ENCODE assay signal across 11 cellular contexts in the genomic region with DNA sequence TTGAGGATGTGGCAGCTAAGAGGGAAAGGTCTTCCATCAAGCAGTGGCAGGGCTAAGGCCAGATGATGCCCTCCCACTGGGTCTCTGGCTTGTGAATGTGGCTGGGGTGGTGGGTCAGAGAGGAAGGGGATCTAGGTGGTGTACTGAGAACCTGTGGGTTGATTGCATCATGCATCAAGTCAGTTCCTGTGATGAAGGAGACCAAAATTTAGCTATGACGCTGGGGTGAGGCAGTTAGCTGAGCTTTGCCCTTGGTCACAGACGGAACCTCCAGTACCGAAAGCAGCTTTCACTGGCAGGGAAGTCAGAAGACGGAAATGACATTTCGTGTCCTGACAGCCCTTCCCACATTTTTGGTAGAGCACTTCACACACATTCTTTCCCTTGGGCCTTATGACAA. TPM values are rescaled to one million over a fixed set of nuclear protein-coding genes. Genes with fewer than 3 reads are reported as not detected.
DNase-seq lines count a peak whose midpoint lies in the region; ATAC-seq and TF ChIP-seq lines count a peak whose summit lies in the region.
"Had no signal": no experiment of that assay in that cellular context is flagged by ENCODE, and none has a peak within 500 bp of the region (broad histone marks: within the 10 kb centered on the region; RNA-seq: fewer than 3 reads in every experiment).

No MANE protein-coding gene starts in this region.

- no peaks in the 10 kb centered on the region for H3K9me3 ChIP-seq in stomach
- no peaks in the 10 kb centered on the region for H3K9me3 ChIP-seq in effector memory CD4-positive, alpha-beta T cell (ENCODE audit: control insufficient read depth, low read length)

- H3K27ac ChIP-seq in layer of hippocampus (ENCODE audit: low read depth, low read length): peak overlapping the region; percentile 60
- H3K27ac ChIP-seq in stomach: peak overlapping the region; percentile 2 to 80 (median 66)
- H3K27ac ChIP-seq in effector memory CD4-positive, alpha-beta T cell (ENCODE audit: insufficient read depth, low read length, poor library complexity, severe bottlenecking): no peak overlapping the region
- H3K27ac ChIP-seq: cardiac muscle cell, WERI-Rb-1 had no signal

- H3K36me3 ChIP-seq in stomach: peaks cover 4 to 39% (median 31%) of the 10 kb centered on the region in 4 donors
- H3K36me3 ChIP-seq in effector memory CD4-positive, alpha-beta T cell (ENCODE audit: control insufficient read depth, insufficient read depth, low read length): peaks cover 21% of the 10 kb centered on the region
- H3K36me3 ChIP-seq: cardiac muscle cell had no signal

- no peak overlapping the region for H3K4me3 Mint-ChIP-seq in activated naive CD8-positive, alpha-beta T cell treated with anti-CD3 and anti-CD28 coated beads for 36 hours
- H3K4me3 Mint-ChIP-seq in HFFc6: no peak overlapping the region

- H3K4me1 ChIP-seq in stomach: peaks cover 15 to 60% (median 30%) of the 10 kb centered on the region in 4 donors
- H3K4me1 ChIP-seq in effector memory CD4-positive, alpha-beta T cell (ENCODE audit: control insufficient read depth, insufficient read depth, low read length, poor library complexity, severe bottlenecking): no peaks in the 10 kb centered on the region

- no peaks in the 10 kb centered on the region for H3K9me3 Mint-ChIP-seq in activated naive CD8-positive, alpha-beta T cell treated with anti-CD3 and anti-CD28 coated beads for 36 hours
- no peaks in the 10 kb centered on the region for H3K9me3 Mint-ChIP-seq in HFFc6

- TF ChIP-seq CTCF in stomach (IDR thresholded peaks at IDR 0.05) (no peak), HFFc6 (IDR thresholded peaks at IDR 0.05) (no peak)

- TF ChIP-seq POLR2A in stomach (IDR thresholded peaks at IDR 0.05): no peak

- WGBS in stomach, 5 donors: 85 to 94% (median 89%) methylated on average over 5 of the region's 5 CpGs

- H3K4me3 ChIP-seq in stomach: no peak overlapping the region
- no peak overlapping the region for H3K4me3 ChIP-seq in effector memory CD4-positive, alpha-beta T cell (ENCODE audit: insufficient read depth, low read depth, low read length, poor library complexity, severe bottlenecking)
- H3K4me3 ChIP-seq: cardiac muscle cell had no signal

- H3K27me3 ChIP-seq in layer of hippocampus (ENCODE audit: control insufficient read depth, insufficient read depth, low read length) (no peaks in the 10 kb centered on the region), stomach (no peaks in the 10 kb centered on the region)
- H3K27me3 ChIP-seq in effector memory CD4-positive, alpha-beta T cell (replicated peaks; ENCODE audit: control insufficient read depth, insufficient read depth, low read length, poor library complexity, severe bottlenecking): no peaks in the 10 kb centered on the region
- H3K27me3 ChIP-seq: cardiac muscle cell had no signal

- no peaks in the 10 kb centered on the region for H3K27me3 Mint-ChIP-seq in activated naive CD8-positive, alpha-beta T cell treated with anti-CD3 and anti-CD28 coated beads for 36 hours
- peaks cover 5% of the 10 kb centered on the region for H3K27me3 Mint-ChIP-seq in HFFc6 (ENCODE audit: insufficient read depth)

- peak overlapping the region; percentile 74 for H3K27ac Mint-ChIP-seq in activated naive CD8-positive, alpha-beta T cell treated with anti-CD3 and anti-CD28 coated beads for 36 hours
- H3K27ac Mint-ChIP-seq in HFFc6: no peak overlapping the region; the same call in 1 of the 2 replicates

- TF ChIP-seq EP300 in stomach (IDR thresholded peaks at IDR 0.05): no peak

- DNase-seq in NOMO-1 (lab: John Stamatoyannopoulos, UW; ENCODE audit: unreplicated experiment in 2 of 2): peak; percentile 36 to 76
- DNase-seq in activated naive CD8-positive, alpha-beta T cell treated with anti-CD3 and anti-CD28 coated beads for 36 hours: no peak
- DNase-seq in stomach: no peak
- DNase-seq in effector memory CD4-positive, alpha-beta T cell: no peak
- no peak for DNase-seq in HFFc6
- DNase-seq in NCI-H510A treated with DMSO at 0.1 percent for 48 hours (lab: John Stamatoyannopoulos, UW): no peak
- DNase-seq: NCI-H1048, WERI-Rb-1 had no signal

- peaks cover 7% of the 10 kb centered on the region for H3K4me1 Mint-ChIP-seq in activated naive CD8-positive, alpha-beta T cell treated with anti-CD3 and anti-CD28 coated beads for 36 hours
- H3K4me1 Mint-ChIP-seq in HFFc6 (ENCODE audit: low read depth): peaks cover 41% of the 10 kb centered on the region

- intact Hi-C loops in stomach (cut with DNase I; ENCODE audit: low total_unique reads): loop anchor here (5.0 kb wide), 1 partner anchor 342 kb away; no protein-coding TSS in a partner anchor

- peaks cover 1% of the 10 kb centered on the region for H3K36me3 Mint-ChIP-seq in activated naive CD8-positive, alpha-beta T cell treated with anti-CD3 and anti-CD28 coated beads for 36 hours
- H3K36me3 Mint-ChIP-seq in HFFc6 (ENCODE audit: low read depth): peaks cover 23% of the 10 kb centered on the region

- ATAC-seq in HG02840 (IDR thresholded peaks at IDR 0.05; ENCODE audit: low FRiP score, unreplicated experiment): no peak

RNA-seq across cellular contexts. Expression of a gene that starts 20.7 kb away (rescaled TPM):
- total RNA-seq in activated naive CD8-positive, alpha-beta T cell treated with anti-CD3 and anti-CD28 coated beads for 36 hours: 10 to 100 TPM; 41.2 to 45.7 TPM
- total RNA-seq in stomach: 100 to 1,000 TPM in 1 of 5 donors, 10 to 100 TPM in 4; 13.0 to 266 (median 40.3) TPM
- polyA plus RNA-seq in stomach: 10 to 100 TPM; 15.4 to 67.0 (median 30.4) TPM
- 1 to 10 TPM; 5.4 to 9.5 (median 7.6) TPM for total RNA-seq in HFFc6 (2021; fragmentation: NEBNext Ultra II Directional; extraction: Animal tissue kit (Norgen Biotek cat#: 25700))

RNA-seq across cellular contexts. Expression of a gene that starts 41.1 kb away (rescaled TPM):
- 1 to 10 TPM; 6.2 to 6.4 TPM for total RNA-seq in activated naive CD8-positive, alpha-beta T cell treated with anti-CD3 and anti-CD28 coated beads for 36 hours
- total RNA-seq in stomach: 100 to 1,000 TPM; 125 to 895 (median 321) TPM
- 100 to 1,000 TPM; 310 to 950 (median 759) TPM for polyA plus RNA-seq in stomach
- total RNA-seq in HFFc6 (2021; fragmentation: NEBNext Ultra II Directional; extraction: Animal tissue kit (Norgen Biotek cat#: 25700)): 10 to 100 TPM; 10.8 to 16.9 (median 15.8) TPM

Comparison
In these comparisons a context has a peak if more than half of its experiments do, and no peak if none do; other contexts are left out.
1. DNase-seq: peak in NOMO-1 (2 of 2); none in activated naive CD8-positive, alpha-beta T cell treated with anti-CD3 and anti-CD28 coated beads for 36 hours (single experiment), stomach (single experiment), effector memory CD4-positive, alpha-beta T cell (0 of 3), HFFc6 (single experiment) and NCI-H510A treated with DMSO at 0.1 percent for 48 hours (single experiment).
2. RNA of a gene that starts 41.1 kb away (total RNA-seq): 125 to 895 TPM in stomach; 10.8 to 16.9 TPM in HFFc6 and 6.2 to 6.4 TPM in activated naive CD8-positive, alpha-beta T cell treated with anti-CD3 and anti-CD28 coated beads for 36 hours; every median in the first group is over 4 times any median in the second.